1 cellular context compared by ENCODE assay signal in the genomic region with DNA sequence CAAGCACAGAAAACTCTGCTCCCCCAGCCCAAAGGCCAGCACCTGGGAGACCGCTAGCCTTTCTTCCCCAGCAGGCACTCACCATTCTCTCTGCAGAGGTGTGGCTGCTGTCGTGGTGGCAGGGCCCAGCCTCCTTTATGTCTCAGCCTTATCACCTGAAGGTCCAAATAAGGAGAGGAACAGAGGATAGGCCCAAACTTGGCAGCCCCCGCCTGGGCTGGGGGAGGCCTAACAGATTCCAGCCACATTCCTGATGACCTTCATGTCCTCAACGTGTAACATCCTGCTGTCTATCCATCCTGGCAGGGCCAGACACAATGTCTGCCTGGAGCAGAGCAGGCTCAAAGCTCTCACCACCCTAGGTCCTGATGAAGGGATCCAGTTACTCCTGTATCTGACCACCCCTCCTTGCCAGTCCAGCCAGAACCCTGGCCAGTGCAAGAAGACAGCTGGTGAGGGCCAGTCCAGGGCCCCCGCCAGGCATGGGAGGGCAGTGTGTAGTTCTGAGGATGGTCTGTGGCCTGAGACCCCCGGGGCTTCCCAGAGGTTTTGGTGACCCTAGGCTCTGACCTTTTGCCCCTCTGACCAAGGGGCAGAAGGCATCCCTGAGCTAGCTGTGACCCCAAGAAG.
TF ChIP-seq lines count a peak whose summit lies in the region.

Gene MYL7, minus strand, starts transcription at position 112 of the 630 bp plus-strand sequence. Its CDS starts 27 bp downstream, at position 85.

TF ChIP-seq in H1, 55 proteins besides CTCF, POLR2A, EP300 and RAD21:
- TF ChIP-seq SRF (IDR thresholded peaks at IDR 0.05; ENCODE audit: low read depth, low read length) (peak; percentile 29; the same call in 1 of the 2 replicates), POU5F1 (IDR thresholded peaks at IDR 0.05; ENCODE audit: low read depth, low read length) (no peak)
TF ChIP-seq in H1: peak in this region for 1.
